1 cellular context compared by ENCODE assay signal in genomic region chr6:30883743-30884520, GRCh38.
TF ChIP-seq lines count a peak whose summit lies in the region.

Gene DDR1 (plus strand): TSS chr6:30884519. CDS start chr6:30888730, 4,211 bp downstream.

TF ChIP-seq in HEK293, 187 proteins besides CTCF, POLR2A, EP300 and RAD21 (continued from another document and continues in another):
- TF ChIP-seq, protein P1, sequence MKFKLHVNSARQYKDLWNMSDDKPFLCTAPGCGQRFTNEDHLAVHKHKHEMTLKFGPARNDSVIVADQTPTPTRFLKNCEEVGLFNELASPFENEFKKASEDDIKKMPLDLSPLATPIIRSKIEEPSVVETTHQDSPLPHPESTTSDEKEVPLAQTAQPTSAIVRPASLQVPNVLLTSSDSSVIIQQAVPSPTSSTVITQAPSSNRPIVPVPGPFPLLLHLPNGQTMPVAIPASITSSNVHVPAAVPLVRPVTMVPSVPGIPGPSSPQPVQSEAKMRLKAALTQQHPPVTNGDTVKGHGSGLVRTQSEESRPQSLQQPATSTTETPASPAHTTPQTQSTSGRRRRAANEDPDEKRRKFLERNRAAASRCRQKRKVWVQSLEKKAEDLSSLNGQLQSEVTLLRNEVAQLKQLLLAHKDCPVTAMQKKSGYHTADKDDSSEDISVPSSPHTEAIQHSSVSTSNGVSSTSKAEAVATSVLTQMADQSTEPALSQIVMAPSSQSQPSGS (tag by site-specific recombination; IDR thresholded peaks at IDR 0.05; ENCODE audit: low read depth) = no peak
- TF ChIP-seq ZNF266 (tag by site-specific recombination; IDR thresholded peaks at IDR 0.05; ENCODE audit: low read depth) = no peak
- no peak for TF ChIP-seq ZSCAN30 (tag by site-specific recombination; IDR thresholded peaks at IDR 0.05)
- TF ChIP-seq ZNF114 (tag by site-specific recombination; IDR thresholded peaks at IDR 0.05) = no peak
- no peak for TF ChIP-seq ZNF791 (tag by site-specific recombination; IDR thresholded peaks at IDR 0.05)
- peak; percentile 22; the same call in 1 of the 2 replicates for TF ChIP-seq GLIS2 (tag by site-specific recombination; IDR thresholded peaks at IDR 0.05)
- no peak for TF ChIP-seq ZNF416 (tag by site-specific recombination; IDR thresholded peaks at IDR 0.05)
- TF ChIP-seq, protein P2, sequence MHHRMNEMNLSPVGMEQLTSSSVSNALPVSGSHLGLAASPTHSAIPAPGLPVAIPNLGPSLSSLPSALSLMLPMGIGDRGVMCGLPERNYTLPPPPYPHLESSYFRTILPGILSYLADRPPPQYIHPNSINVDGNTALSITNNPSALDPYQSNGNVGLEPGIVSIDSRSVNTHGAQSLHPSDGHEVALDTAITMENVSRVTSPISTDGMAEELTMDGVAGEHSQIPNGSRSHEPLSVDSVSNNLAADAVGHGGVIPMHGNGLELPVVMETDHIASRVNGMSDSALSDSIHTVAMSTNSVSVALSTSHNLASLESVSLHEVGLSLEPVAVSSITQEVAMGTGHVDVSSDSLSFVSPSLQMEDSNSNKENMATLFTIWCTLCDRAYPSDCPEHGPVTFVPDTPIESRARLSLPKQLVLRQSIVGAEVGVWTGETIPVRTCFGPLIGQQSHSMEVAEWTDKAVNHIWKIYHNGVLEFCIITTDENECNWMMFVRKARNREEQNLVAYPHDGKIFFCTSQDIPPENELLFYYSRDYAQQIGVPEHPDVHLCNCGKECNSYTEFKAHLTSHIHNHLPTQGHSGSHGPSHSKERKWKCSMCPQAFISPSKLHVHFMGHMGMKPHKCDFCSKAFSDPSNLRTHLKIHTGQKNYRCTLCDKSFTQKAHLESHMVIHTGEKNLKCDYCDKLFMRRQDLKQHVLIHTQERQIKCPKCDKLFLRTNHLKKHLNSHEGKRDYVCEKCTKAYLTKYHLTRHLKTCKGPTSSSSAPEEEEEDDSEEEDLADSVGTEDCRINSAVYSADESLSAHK (tag by site-specific recombination; IDR thresholded peaks at IDR 0.05) = no peak
- TF ChIP-seq ZSCAN23 (tag by site-specific recombination; IDR thresholded peaks at IDR 0.05) = no peak
- TF ChIP-seq ZNF621 (tag by site-specific recombination; IDR thresholded peaks at IDR 0.05) = no peak
- TF ChIP-seq, protein P3, sequence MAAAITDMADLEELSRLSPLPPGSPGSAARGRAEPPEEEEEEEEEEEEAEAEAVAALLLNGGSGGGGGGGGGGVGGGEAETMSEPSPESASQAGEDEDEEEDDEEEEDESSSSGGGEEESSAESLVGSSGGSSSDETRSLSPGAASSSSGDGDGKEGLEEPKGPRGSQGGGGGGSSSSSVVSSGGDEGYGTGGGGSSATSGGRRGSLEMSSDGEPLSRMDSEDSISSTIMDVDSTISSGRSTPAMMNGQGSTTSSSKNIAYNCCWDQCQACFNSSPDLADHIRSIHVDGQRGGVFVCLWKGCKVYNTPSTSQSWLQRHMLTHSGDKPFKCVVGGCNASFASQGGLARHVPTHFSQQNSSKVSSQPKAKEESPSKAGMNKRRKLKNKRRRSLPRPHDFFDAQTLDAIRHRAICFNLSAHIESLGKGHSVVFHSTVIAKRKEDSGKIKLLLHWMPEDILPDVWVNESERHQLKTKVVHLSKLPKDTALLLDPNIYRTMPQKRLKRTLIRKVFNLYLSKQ (tag by site-specific recombination; IDR thresholded peaks at IDR 0.05; ENCODE audit: borderline replicate concordance) = no peak
- no peak for TF ChIP-seq ZNF837 (tag by site-specific recombination; IDR thresholded peaks at IDR 0.05)
- peak; percentile 85 for TF ChIP-seq IKZF3 (tag by site-specific recombination; IDR thresholded peaks at IDR 0.05)
- TF ChIP-seq, protein P4, sequence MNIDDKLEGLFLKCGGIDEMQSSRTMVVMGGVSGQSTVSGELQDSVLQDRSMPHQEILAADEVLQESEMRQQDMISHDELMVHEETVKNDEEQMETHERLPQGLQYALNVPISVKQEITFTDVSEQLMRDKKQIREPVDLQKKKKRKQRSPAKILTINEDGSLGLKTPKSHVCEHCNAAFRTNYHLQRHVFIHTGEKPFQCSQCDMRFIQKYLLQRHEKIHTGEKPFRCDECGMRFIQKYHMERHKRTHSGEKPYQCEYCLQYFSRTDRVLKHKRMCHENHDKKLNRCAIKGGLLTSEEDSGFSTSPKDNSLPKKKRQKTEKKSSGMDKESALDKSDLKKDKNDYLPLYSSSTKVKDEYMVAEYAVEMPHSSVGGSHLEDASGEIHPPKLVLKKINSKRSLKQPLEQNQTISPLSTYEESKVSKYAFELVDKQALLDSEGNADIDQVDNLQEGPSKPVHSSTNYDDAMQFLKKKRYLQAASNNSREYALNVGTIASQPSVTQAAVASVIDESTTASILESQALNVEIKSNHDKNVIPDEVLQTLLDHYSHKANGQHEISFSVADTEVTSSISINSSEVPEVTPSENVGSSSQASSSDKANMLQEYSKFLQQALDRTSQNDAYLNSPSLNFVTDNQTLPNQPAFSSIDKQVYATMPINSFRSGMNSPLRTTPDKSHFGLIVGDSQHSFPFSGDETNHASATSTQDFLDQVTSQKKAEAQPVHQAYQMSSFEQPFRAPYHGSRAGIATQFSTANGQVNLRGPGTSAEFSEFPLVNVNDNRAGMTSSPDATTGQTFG (tag by site-specific recombination; IDR thresholded peaks at IDR 0.05; ENCODE audit: borderline replicate concordance) = no peak
- TF ChIP-seq GLI4 (tag by site-specific recombination; IDR thresholded peaks at IDR 0.05) = no peak
- no peak for TF ChIP-seq ZNF747 (tag by site-specific recombination; IDR thresholded peaks at IDR 0.05)
- peak; percentile 61; the same call in 1 of the 2 replicates for TF ChIP-seq ZFP69B (tag by site-specific recombination; IDR thresholded peaks at IDR 0.05)
- no peak for TF ChIP-seq ZNF366 (tag by site-specific recombination; conservative IDR thresholded peaks at IDR 0.05)
- no peak for TF ChIP-seq ZNF292 (tag by site-specific recombination; IDR thresholded peaks at IDR 0.05; ENCODE audit: borderline replicate concordance, low read depth)
- no peak for TF ChIP-seq ZNF600 (tag by site-specific recombination; IDR thresholded peaks at IDR 0.05)
- TF ChIP-seq, protein P5, sequence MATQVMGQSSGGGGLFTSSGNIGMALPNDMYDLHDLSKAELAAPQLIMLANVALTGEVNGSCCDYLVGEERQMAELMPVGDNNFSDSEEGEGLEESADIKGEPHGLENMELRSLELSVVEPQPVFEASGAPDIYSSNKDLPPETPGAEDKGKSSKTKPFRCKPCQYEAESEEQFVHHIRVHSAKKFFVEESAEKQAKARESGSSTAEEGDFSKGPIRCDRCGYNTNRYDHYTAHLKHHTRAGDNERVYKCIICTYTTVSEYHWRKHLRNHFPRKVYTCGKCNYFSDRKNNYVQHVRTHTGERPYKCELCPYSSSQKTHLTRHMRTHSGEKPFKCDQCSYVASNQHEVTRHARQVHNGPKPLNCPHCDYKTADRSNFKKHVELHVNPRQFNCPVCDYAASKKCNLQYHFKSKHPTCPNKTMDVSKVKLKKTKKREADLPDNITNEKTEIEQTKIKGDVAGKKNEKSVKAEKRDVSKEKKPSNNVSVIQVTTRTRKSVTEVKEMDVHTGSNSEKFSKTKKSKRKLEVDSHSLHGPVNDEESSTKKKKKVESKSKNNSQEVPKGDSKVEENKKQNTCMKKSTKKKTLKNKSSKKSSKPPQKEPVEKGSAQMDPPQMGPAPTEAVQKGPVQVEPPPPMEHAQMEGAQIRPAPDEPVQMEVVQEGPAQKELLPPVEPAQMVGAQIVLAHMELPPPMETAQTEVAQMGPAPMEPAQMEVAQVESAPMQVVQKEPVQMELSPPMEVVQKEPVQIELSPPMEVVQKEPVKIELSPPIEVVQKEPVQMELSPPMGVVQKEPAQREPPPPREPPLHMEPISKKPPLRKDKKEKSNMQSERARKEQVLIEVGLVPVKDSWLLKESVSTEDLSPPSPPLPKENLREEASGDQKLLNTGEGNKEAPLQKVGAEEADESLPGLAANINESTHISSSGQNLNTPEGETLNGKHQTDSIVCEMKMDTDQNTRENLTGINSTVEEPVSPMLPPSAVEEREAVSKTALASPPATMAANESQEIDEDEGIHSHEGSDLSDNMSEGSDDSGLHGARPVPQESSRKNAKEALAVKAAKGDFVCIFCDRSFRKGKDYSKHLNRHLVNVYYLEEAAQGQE (tag by site-specific recombination; IDR thresholded peaks at IDR 0.05) = no peak
- TF ChIP-seq ZBTB26 (tag by site-specific recombination; optimal IDR thresholded peaks at IDR 0.05) = peak; percentile 56
- peak; percentile 64 for TF ChIP-seq SP3 (tag by site-specific recombination; IDR thresholded peaks at IDR 0.05)
- TF ChIP-seq ZBTB1 (tag by site-specific recombination; IDR thresholded peaks at IDR 0.05) = no peak
- no peak for TF ChIP-seq YY2 (tag by site-specific recombination; IDR thresholded peaks at IDR 0.05)
- no peak for TF ChIP-seq ZNF324 (tag by site-specific recombination; IDR thresholded peaks at IDR 0.05)
- TF ChIP-seq ZNF184 (tag by site-specific recombination; IDR thresholded peaks at IDR 0.05) = no peak
- no peak for TF ChIP-seq ZNF146 (tag by site-specific recombination; IDR thresholded peaks at IDR 0.05)
- TF ChIP-seq ZNF571 (tag by site-specific recombination; IDR thresholded peaks at IDR 0.05) = no peak
- no peak for TF ChIP-seq ZNF423 (tag by site-specific recombination; IDR thresholded peaks at IDR 0.05)
- TF ChIP-seq ZNF404 (tag by site-specific recombination; IDR thresholded peaks at IDR 0.05) = no peak
- no peak for TF ChIP-seq GLI2 (tag by site-specific recombination; IDR thresholded peaks at IDR 0.05; ENCODE audit: borderline replicate concordance, low read depth)
- TF ChIP-seq ZNF624 (tag by site-specific recombination; IDR thresholded peaks at IDR 0.05) = no peak
- no peak for TF ChIP-seq ZNF658 (tag by site-specific recombination; IDR thresholded peaks at IDR 0.05)
- no peak for TF ChIP-seq ZNF19 (tag by site-specific recombination; IDR thresholded peaks at IDR 0.05; ENCODE audit: low read depth)
- no peak for TF ChIP-seq ZNF521 (tag by site-specific recombination; IDR thresholded peaks at IDR 0.05)
- TF ChIP-seq, protein P6, sequence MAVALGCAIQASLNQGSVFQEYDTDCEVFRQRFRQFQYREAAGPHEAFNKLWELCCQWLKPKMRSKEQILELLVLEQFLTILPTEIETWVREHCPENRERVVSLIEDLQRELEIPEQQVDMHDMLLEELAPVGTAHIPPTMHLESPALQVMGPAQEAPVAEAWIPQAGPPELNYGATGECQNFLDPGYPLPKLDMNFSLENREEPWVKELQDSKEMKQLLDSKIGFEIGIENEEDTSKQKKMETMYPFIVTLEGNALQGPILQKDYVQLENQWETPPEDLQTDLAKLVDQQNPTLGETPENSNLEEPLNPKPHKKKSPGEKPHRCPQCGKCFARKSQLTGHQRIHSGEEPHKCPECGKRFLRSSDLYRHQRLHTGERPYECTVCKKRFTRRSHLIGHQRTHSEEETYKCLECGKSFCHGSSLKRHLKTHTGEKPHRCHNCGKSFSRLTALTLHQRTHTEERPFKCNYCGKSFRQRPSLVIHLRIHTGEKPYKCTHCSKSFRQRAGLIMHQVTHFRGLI (tag by site-specific recombination; IDR thresholded peaks at IDR 0.05) = no peak
- no peak for TF ChIP-seq ZNF785 (tag by site-specific recombination; IDR thresholded peaks at IDR 0.05)
- TF ChIP-seq ZNF221 (tag by site-specific recombination; IDR thresholded peaks at IDR 0.05; ENCODE audit: borderline replicate concordance) = no peak
- TF ChIP-seq ZSCAN18 (tag by site-specific recombination; IDR thresholded peaks at IDR 0.05) = no peak
- no peak for TF ChIP-seq ZNF664 (tag by site-specific recombination; IDR thresholded peaks at IDR 0.05)
- TF ChIP-seq ZNF354C (tag by site-specific recombination; IDR thresholded peaks at IDR 0.05; ENCODE audit: borderline replicate concordance, low read depth) = no peak
- TF ChIP-seq ZNF548 (tag by site-specific recombination; IDR thresholded peaks at IDR 0.05) = no peak
- TF ChIP-seq MYNN (tag by site-specific recombination; IDR thresholded peaks at IDR 0.05; ENCODE audit: borderline replicate concordance) = no peak
- no peak for TF ChIP-seq ZBTB17 (tag by site-specific recombination; IDR thresholded peaks at IDR 0.05)
- TF ChIP-seq ZNF433 (tag by site-specific recombination; IDR thresholded peaks at IDR 0.05; ENCODE audit: low read depth) = no peak
- no peak for TF ChIP-seq ZNF549 (tag by site-specific recombination; IDR thresholded peaks at IDR 0.05)
- peak; percentile 51; the same call in 1 of the 2 replicates for TF ChIP-seq OSR2 (tag by site-specific recombination; IDR thresholded peaks at IDR 0.05)
- no peak for TF ChIP-seq ZNF544 (tag by site-specific recombination; IDR thresholded peaks at IDR 0.05)
- TF ChIP-seq GFI1B (tag by site-specific recombination; IDR thresholded peaks at IDR 0.05) = no peak
- TF ChIP-seq ZSCAN5A (tag by site-specific recombination; IDR thresholded peaks at IDR 0.05) = no peak
- peak; percentile 93 for TF ChIP-seq ZFHX2 (tag by site-specific recombination; conservative IDR thresholded peaks at IDR 0.05)
- TF ChIP-seq ZNF830 (tag by site-specific recombination; IDR thresholded peaks at IDR 0.05; ENCODE audit: low read depth) = no peak
